ENCODE assay signal across 15 cellular contexts in the genomic region with DNA sequence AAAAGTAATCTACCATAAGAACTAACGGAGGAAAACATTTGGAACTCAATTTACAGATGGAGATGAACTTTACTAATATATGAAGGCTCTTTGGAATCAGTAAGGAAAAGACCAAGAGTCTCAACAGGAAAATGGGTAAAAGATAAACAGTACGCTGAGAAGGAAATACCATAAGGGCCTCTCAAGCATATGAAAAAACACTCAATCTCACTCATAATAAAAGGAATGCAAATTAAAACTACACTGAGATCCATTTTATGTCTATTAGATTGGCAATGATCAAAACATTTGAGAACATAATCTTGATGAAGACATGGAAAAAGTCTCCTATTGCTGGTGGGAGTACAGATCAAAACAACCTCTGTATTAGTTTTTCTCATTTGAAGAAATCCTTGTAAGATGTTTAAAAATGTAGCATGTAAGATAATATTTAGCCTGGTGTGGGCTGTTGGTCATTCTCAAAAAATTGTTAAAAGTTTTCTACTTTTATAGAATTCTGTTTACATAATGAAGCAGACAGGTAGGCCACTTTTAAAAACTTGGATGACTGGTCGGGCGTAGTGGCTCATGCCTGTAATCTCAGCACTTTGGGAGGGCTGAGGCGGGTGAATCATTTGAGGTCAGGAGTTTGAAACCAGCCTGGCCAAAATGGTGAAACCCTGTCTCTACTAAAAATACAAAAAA. TPM values are rescaled to one million over a fixed set of nuclear protein-coding genes. Genes with fewer than 3 reads are reported as not detected.
DNase-seq lines count a peak whose midpoint lies in the region; ATAC-seq and TF ChIP-seq lines count a peak whose summit lies in the region.
"Had no signal": no experiment of that assay in that cellular context is flagged by ENCODE, and none has a peak within 500 bp of the region (broad histone marks: within the 10 kb centered on the region; RNA-seq: fewer than 3 reads in every experiment).

No MANE protein-coding gene starts in this region.

- H4K20me1 ChIP-seq in mammary epithelial cell (ENCODE audit: insufficient read depth, low read length), result no peaks in the 10 kb centered on the region

- H2AFZ ChIP-seq in mammary epithelial cell (ENCODE audit: low read depth, low read length), result no peak overlapping the region

- no TSS peak for BruUV-seq in mammary epithelial cell (replicated peaks; lab: Mats Ljungman, UMichigan)

- TF ChIP-seq CTCF in HFFc6 (IDR thresholded peaks at IDR 0.05) (no peak), mammary epithelial cell (conservative IDR thresholded peaks at IDR 0.05 in 1 of 2, IDR thresholded peaks at IDR 0.05 in 1 of 2; ENCODE audit: extremely low read depth in 1 of 2, insufficient read depth in 1 of 2, low read depth in 1 of 2, low read length in 2 of 2) (no peak), nephron (IDR thresholded peaks at IDR 0.05; ENCODE audit: unreplicated experiment in 3 of 3) (no peak), esophagus squamous epithelium (IDR thresholded peaks at IDR 0.05) (no peak)

- peaks cover 9% of the 10 kb centered on the region for H3K4me1 ChIP-seq in CD4-positive, alpha-beta memory T cell (ENCODE audit: insufficient read depth, low read length)
- H3K4me1 ChIP-seq in mammary epithelial cell (ENCODE audit: insufficient read depth, low read length), result peaks cover 11% of the 10 kb centered on the region
- peaks cover 0 to 31% (median 9%) of the 10 kb centered on the region in 3 donors for H3K4me1 ChIP-seq in esophagus squamous epithelium

- H3K4me3 ChIP-seq in CD4-positive, alpha-beta memory T cell (ENCODE audit: low read length in 2 of 2), result no peak overlapping the region
- H3K4me3 ChIP-seq in mammary epithelial cell (replicated peaks in 1 of 3; ENCODE audit: insufficient read depth in 1 of 3, low read depth in 2 of 3, low read length in 3 of 3) (no peak overlapping the region), esophagus squamous epithelium (no peak overlapping the region)
- H3K4me3 ChIP-seq: BLaER1 treated with 17β-estradiol and CSF1 and Interleukin-3, amounts not matched to agents 10 nM and 100 nM; psoas muscle had no signal

- in situ Hi-C loops in mammary epithelial cell (cut with MboI; ENCODE audit: low sequenced_read_pairs in 2 of 2), result no loop called here

- CTCF ChIA-PET in CD4-positive, alpha-beta memory T cell (lab: Charles Lee; ENCODE audit: partially characterized antibody), result no interaction called here
- CTCF ChIA-PET in mammary epithelial cell (lab: Charles Lee; ENCODE audit: low non-redundant PET), result no interaction called here

- POLR2A ChIA-PET in CD4-positive, alpha-beta memory T cell (lab: Charles Lee; ENCODE audit: partially characterized antibody), result no interaction called here

- no peaks in the 10 kb centered on the region for H3K9me3 Mint-ChIP-seq in CD4-positive, alpha-beta memory T cell
- no peaks in the 10 kb centered on the region for H3K9me3 Mint-ChIP-seq in HFFc6
- H3K9me3 Mint-ChIP-seq in nephron, result no peaks in the 10 kb centered on the region

- no peaks in the 10 kb centered on the region for H3K36me3 ChIP-seq in CD4-positive, alpha-beta memory T cell (ENCODE audit: insufficient read depth, low read length)
- H3K36me3 ChIP-seq in mammary epithelial cell (ENCODE audit: insufficient read depth, low read length) (peaks cover 1% of the 10 kb centered on the region), esophagus squamous epithelium (peaks cover 0 to 5% (median 0%) of the 10 kb centered on the region in 3 donors)

- no peak for ATAC-seq in GM18873 (IDR thresholded peaks at IDR 0.05; ENCODE audit: low FRiP score, unreplicated experiment)
- ATAC-seq: psoas muscle had no signal

- no peaks in the 10 kb centered on the region for H3K27me3 Mint-ChIP-seq in CD4-positive, alpha-beta memory T cell
- peaks cover 1% of the 10 kb centered on the region for H3K27me3 Mint-ChIP-seq in HFFc6 (ENCODE audit: insufficient read depth)
- no peaks in the 10 kb centered on the region for H3K27me3 Mint-ChIP-seq in nephron (ENCODE audit: low read depth)

- H3K79me2 ChIP-seq in mammary epithelial cell (ENCODE audit: insufficient read depth, low read length), result peaks cover 56% of the 10 kb centered on the region

- intact Hi-C loops in CD4-positive, alpha-beta memory T cell (cut with micrococcal nuclease), result no loop called here
- intact Hi-C loops in mammary epithelial cell (cut with micrococcal nuclease) (no loop called here), esophagus squamous epithelium (cut with DNase I) (no loop called here)

- TF ChIP-seq POLR2A in esophagus squamous epithelium (IDR thresholded peaks at IDR 0.05), result no peak

- H3K4me2 ChIP-seq in mammary epithelial cell (ENCODE audit: insufficient read depth, low read depth, low read length), result no peak overlapping the region

- H3K27ac ChIP-seq in CD4-positive, alpha-beta memory T cell (ENCODE audit: low read depth, low read length), result no peak overlapping the region
- H3K27ac ChIP-seq in mammary epithelial cell (ENCODE audit: insufficient read depth, low read depth, low read length) (no peak overlapping the region), esophagus squamous epithelium (peak overlapping the region in 1 of 4 donors; percentile 31)
- H3K27ac ChIP-seq: BLaER1 treated with 17β-estradiol and CSF1 and Interleukin-3, amounts not matched to agents 10 nM and 100 nM; psoas muscle had no signal

- no peak overlapping the region for H3K9ac ChIP-seq in mammary epithelial cell (ENCODE audit: insufficient read depth, low read length)
- H3K9ac ChIP-seq: BLaER1 treated with 17β-estradiol and CSF1 and Interleukin-3, amounts not matched to agents 10 nM and 100 nM had no signal

- WGBS in mammary epithelial cell (ENCODE audit: low coverage, missing lambda C conversion rate), result 86% methylated on average over 5 of the region's 5 CpGs
- 66 to 69% methylated on average over 4 to 5 of the region's 5 CpGs for WGBS in esophagus squamous epithelium, 2 donors

- H3K4me1 Mint-ChIP-seq in CD4-positive, alpha-beta memory T cell, result peaks cover 0 to 21% (median 15%) of the 10 kb centered on the region in 4 donors
- H3K4me1 Mint-ChIP-seq in HFFc6 (ENCODE audit: low read depth), result peaks cover 75% of the 10 kb centered on the region
- peaks cover 32% of the 10 kb centered on the region for H3K4me1 Mint-ChIP-seq in nephron

- H3K4me3 Mint-ChIP-seq in CD4-positive, alpha-beta memory T cell, result no peak overlapping the region
- H3K4me3 Mint-ChIP-seq in HFFc6 (peak overlapping the region; percentile 46), nephron (no peak overlapping the region)

- no peak for DNase-seq in CD4-positive, alpha-beta memory T cell
- DNase-seq in HFFc6 (peak; percentile 69), mammary epithelial cell (peak; percentile 64), esophagus squamous epithelium (lab: John Stamatoyannopoulos, UW) (no peak), kidney glomerular epithelial cell (lab: John Stamatoyannopoulos, UW) (no peak)
- DNase-seq in activated CD8-positive, alpha-beta memory T cell treated with anti-CD3 and anti-CD28 coated beads, Interleukin-2, amount 50 U/mL, for 4 hours, result no peak
- DNase-seq: activated naive CD4-positive, alpha-beta T cell treated with anti-CD3 and anti-CD28 coated beads, Interleukin-2, amount 50 U/mL, for 16 hours; GOT3; NCI-H2107; psoas muscle; stimulated activated naive CD4-positive, alpha-beta T cell; SW 1271 had no signal

- H3K36me3 Mint-ChIP-seq in CD4-positive, alpha-beta memory T cell, result peaks cover 2 to 7% of the 10 kb centered on the region in 2 donors
- H3K36me3 Mint-ChIP-seq in HFFc6 (ENCODE audit: low read depth) (peaks cover 17% of the 10 kb centered on the region; the same call in 1 of the 2 replicates), nephron (ENCODE audit: low read depth) (peaks cover 13% of the 10 kb centered on the region)

- no peaks in the 10 kb centered on the region for H3K9me3 ChIP-seq in CD4-positive, alpha-beta memory T cell (ENCODE audit: control insufficient read depth in 1 of 2, low read length in 2 of 2)
- H3K9me3 ChIP-seq in mammary epithelial cell (replicated peaks; ENCODE audit: insufficient read depth, low read length) (no peaks in the 10 kb centered on the region), esophagus squamous epithelium (no peaks in the 10 kb centered on the region)
- H3K9me3 ChIP-seq: psoas muscle had no signal

- peak overlapping the region in 4 of 7 donors; percentile 14 to 44 (median 28) for H3K27ac Mint-ChIP-seq in CD4-positive, alpha-beta memory T cell
- H3K27ac Mint-ChIP-seq in HFFc6, result peak overlapping the region; percentile 87
- peak overlapping the region in 2 of 3 experiments; percentile 26 to 73 for H3K27ac Mint-ChIP-seq in nephron

- H3K27me3 ChIP-seq in CD4-positive, alpha-beta memory T cell (ENCODE audit: insufficient read depth, low read length), result no peaks in the 10 kb centered on the region
- H3K27me3 ChIP-seq in mammary epithelial cell (ENCODE audit: insufficient read depth, low read length), result no peaks in the 10 kb centered on the region
- no peaks in the 10 kb centered on the region for H3K27me3 ChIP-seq in esophagus squamous epithelium
- H3K27me3 ChIP-seq: BLaER1 treated with 17β-estradiol and CSF1 and Interleukin-3, amounts not matched to agents 10 nM and 100 nM had no signal

- dilution Hi-C loops in mammary epithelial cell (cut with HindIII; ENCODE audit: low sequenced_read_pairs), result no loop called here

RNA-seq across cellular contexts. Expression of gene REV3L, which starts 14.5 kb away (rescaled TPM):
- 10 to 100 TPM; 28.8 to 34.5 TPM for total RNA-seq in CD4-positive, alpha-beta memory T cell
- 10 to 100 TPM in 1 of 2 donors, 1 to 10 TPM in 1; 8.0 to 20.2 TPM for polyA plus RNA-seq in CD4-positive, alpha-beta memory T cell
- 10 to 100 TPM; 22.4 to 36.3 (median 31.2) TPM for total RNA-seq in HFFc6 (2021; fragmentation: NEBNext Ultra II Directional; extraction: Animal tissue kit (Norgen Biotek cat#: 25700))
- total RNA-seq in mammary epithelial cell (10 to 100 TPM; 16.7 to 32.8 TPM), esophagus squamous epithelium (10 to 100 TPM in 3 of 4 donors, 1 to 10 TPM in 1; 7.0 to 47.1 (median 18.8) TPM)
- 6.1 TPM for polyA plus RNA-seq in mammary epithelial cell
- polyA minus RNA-seq in mammary epithelial cell, result 36.3 TPM

Comparison
In these comparisons a context has a peak if more than half of its experiments do, and no peak if none do; other contexts are left out.
1. DNase-seq: peak in HFFc6 (single experiment) and mammary epithelial cell (single experiment); none in CD4-positive, alpha-beta memory T cell (0 of 5), esophagus squamous epithelium (single experiment), kidney glomerular epithelial cell (single experiment) and activated CD8-positive, alpha-beta memory T cell treated with anti-CD3 and anti-CD28 coated beads, Interleukin-2, amount 50 U/mL, for 4 hours (single experiment).
2. H3K27ac Mint-ChIP-seq: peak in every context shown above with its lines; median percentile 87 in HFFc6; 50 in nephron; 28 in CD4-positive, alpha-beta memory T cell.